In the genomic region with DNA sequence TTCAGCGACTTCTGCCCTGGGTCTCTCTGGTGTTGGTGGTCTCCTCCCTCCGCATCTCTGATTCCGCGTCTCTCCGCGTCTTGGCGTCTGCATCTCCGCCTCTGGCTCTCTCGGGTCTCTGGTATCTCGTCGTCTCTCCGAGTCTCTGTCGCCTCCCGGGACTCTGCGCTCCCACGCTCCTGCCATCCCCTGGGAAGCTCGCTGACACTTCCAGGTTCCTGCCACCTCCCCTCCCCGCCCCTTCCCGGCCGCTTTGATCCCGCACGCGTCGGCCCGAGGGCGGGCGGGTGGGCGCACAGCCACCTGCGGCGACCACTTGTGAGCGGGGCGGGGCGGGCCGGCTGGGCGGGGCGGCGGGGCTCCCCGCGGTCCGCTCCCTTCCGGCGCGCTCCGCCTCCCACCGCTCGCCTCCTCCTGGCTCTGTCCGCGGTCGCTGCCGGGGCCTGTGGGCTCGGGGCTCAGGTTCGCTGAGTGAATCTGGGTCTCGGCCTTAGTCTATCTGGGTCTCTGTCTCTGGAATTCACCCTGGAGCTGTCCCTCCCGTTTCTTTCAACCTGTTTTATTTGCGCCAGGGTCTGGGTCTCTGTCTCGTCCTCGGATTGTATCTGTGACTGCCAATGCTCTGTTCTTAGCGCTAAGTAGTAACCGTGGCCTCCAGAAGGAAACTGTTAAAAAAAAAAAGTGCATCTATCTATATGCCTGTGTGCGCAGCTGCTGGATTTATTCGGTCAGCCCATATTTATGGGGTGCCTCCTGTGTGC, we compare ENCODE assay signal across 2 cellular contexts.
TF ChIP-seq lines count a peak whose summit lies in the region.

No MANE protein-coding gene starts in this region.

TF ChIP-seq in HEK293, 187 proteins besides CTCF, POLR2A, EP300 and RAD21 (continued from another document):
- TF ChIP-seq, protein P1, sequence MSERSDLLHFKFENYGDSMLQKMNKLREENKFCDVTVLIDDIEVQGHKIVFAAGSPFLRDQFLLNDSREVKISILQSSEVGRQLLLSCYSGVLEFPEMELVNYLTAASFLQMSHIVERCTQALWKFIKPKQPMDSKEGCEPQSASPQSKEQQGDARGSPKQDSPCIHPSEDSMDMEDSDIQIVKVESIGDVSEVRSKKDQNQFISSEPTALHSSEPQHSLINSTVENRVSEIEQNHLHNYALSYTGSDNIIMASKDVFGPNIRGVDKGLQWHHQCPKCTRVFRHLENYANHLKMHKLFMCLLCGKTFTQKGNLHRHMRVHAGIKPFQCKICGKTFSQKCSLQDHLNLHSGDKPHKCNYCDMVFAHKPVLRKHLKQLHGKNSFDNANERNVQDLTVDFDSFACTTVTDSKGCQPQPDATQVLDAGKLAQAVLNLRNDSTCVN (tag by site-specific recombination; optimal IDR thresholded peaks at IDR 0.05), result peak; percentile 48
- TF ChIP-seq ZNF341 (tag by site-specific recombination; IDR thresholded peaks at IDR 0.05; ENCODE audit: low read depth), result peak; percentile 96
- TF ChIP-seq ZNF239 (tag by site-specific recombination; IDR thresholded peaks at IDR 0.05), result no peak
- TF ChIP-seq, protein P2, sequence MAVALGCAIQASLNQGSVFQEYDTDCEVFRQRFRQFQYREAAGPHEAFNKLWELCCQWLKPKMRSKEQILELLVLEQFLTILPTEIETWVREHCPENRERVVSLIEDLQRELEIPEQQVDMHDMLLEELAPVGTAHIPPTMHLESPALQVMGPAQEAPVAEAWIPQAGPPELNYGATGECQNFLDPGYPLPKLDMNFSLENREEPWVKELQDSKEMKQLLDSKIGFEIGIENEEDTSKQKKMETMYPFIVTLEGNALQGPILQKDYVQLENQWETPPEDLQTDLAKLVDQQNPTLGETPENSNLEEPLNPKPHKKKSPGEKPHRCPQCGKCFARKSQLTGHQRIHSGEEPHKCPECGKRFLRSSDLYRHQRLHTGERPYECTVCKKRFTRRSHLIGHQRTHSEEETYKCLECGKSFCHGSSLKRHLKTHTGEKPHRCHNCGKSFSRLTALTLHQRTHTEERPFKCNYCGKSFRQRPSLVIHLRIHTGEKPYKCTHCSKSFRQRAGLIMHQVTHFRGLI (tag by site-specific recombination; IDR thresholded peaks at IDR 0.05), result peak; percentile 36; the same call in 1 of the 2 replicates
- TF ChIP-seq ZNF571 (tag by site-specific recombination; IDR thresholded peaks at IDR 0.05), result no peak
- no peak for TF ChIP-seq ZNF214 (tag by site-specific recombination; IDR thresholded peaks at IDR 0.05; ENCODE audit: borderline replicate concordance)
- TF ChIP-seq, protein P3, sequence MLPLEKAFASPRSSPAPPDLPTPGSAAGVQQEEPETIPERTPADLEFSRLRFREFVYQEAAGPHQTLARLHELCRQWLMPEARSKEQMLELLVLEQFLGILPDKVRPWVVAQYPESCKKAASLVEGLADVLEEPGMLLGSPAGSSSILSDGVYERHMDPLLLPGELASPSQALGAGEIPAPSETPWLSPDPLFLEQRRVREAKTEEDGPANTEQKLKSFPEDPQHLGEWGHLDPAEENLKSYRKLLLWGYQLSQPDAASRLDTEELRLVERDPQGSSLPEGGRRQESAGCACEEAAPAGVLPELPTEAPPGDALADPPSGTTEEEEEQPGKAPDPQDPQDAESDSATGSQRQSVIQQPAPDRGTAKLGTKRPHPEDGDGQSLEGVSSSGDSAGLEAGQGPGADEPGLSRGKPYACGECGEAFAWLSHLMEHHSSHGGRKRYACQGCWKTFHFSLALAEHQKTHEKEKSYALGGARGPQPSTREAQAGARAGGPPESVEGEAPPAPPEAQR (tag by site-specific recombination; IDR thresholded peaks at IDR 0.05), result no peak
- TF ChIP-seq ZEB2 (tag by site-specific recombination; IDR thresholded peaks at IDR 0.05), result peak; percentile 42; the same call in 1 of the 2 replicates
- TF ChIP-seq ZNF48 (tag by site-specific recombination; IDR thresholded peaks at IDR 0.05), result peak; percentile 98
- TF ChIP-seq ZNF473 (tag by site-specific recombination; IDR thresholded peaks at IDR 0.05), result no peak
- 0 out of 2 replicates have a peak, but pooled peaks have one; percentile 25 for TF ChIP-seq GLIS2 (tag by site-specific recombination; IDR thresholded peaks at IDR 0.05)
- no peak for TF ChIP-seq ZNF354C (tag by site-specific recombination; IDR thresholded peaks at IDR 0.05; ENCODE audit: borderline replicate concordance, low read depth)
- TF ChIP-seq TCF7L2 (IDR thresholded peaks at IDR 0.05; ENCODE audit: borderline replicate concordance, low read depth, low read length), result peak; percentile 86; the same call in 1 of the 2 replicates
- peak; percentile 70; the same call in 1 of the 2 replicates for TF ChIP-seq GLIS1 (tag by site-specific recombination; IDR thresholded peaks at IDR 0.05)
- TF ChIP-seq KLF1 (tag by site-specific recombination; IDR thresholded peaks at IDR 0.05), result peak; percentile 87
- TF ChIP-seq MEIS1 (CRISPR knock-in tag; IDR thresholded peaks at IDR 0.05; ENCODE audit: borderline replicate concordance), result no peak
- no peak for TF ChIP-seq ZXDB (tag by site-specific recombination; IDR thresholded peaks at IDR 0.05)
- peak; percentile 31; the same call in 1 of the 2 replicates for TF ChIP-seq EGR2 (tag by site-specific recombination; IDR thresholded peaks at IDR 0.05; ENCODE audit: low read depth)

TF ChIP-seq in K562, 482 proteins besides CTCF, POLR2A, EP300 and RAD21 (continued from another document):
- no peak for TF ChIP-seq ELF2 (CRISPR knock-in tag; IDR thresholded peaks at IDR 0.05)
- no peak for TF ChIP-seq KAT8 (IDR thresholded peaks at IDR 0.05; ENCODE audit: low read depth)
- TF ChIP-seq, protein P4, sequence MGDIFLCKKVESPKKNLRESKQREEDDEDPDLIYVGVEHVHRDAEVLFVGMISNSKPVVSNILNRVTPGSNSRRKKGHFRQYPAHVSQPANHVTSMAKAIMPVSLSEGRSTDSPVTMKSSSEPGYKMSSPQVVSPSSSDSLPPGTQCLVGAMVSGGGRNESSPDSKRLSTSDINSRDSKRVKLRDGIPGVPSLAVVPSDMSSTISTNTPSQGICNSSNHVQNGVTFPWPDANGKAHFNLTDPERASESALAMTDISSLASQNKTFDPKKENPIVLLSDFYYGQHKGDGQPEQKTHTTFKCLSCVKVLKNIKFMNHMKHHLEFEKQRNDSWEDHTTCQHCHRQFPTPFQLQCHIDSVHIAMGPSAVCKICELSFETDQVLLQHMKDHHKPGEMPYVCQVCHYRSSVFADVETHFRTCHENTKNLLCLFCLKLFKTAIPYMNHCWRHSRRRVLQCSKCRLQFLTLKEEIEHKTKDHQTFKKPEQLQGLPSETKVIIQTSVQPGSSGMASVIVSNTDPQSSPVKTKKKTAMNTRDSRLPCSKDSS (IDR thresholded peaks at IDR 0.05; ENCODE audit: low read depth, partially characterized antibody), result no peak
- TF ChIP-seq RBFOX2 (IDR thresholded peaks at IDR 0.05; ENCODE audit: low read depth, low read length), result peak; percentile 43; the same call in 1 of the 2 replicates
- TF ChIP-seq HEY1 (CRISPR knock-in tag; IDR thresholded peaks at IDR 0.05; ENCODE audit: borderline replicate concordance), result no peak
- TF ChIP-seq ZNF354B (CRISPR knock-in tag; IDR thresholded peaks at IDR 0.05), result no peak
- TF ChIP-seq, protein P5, sequence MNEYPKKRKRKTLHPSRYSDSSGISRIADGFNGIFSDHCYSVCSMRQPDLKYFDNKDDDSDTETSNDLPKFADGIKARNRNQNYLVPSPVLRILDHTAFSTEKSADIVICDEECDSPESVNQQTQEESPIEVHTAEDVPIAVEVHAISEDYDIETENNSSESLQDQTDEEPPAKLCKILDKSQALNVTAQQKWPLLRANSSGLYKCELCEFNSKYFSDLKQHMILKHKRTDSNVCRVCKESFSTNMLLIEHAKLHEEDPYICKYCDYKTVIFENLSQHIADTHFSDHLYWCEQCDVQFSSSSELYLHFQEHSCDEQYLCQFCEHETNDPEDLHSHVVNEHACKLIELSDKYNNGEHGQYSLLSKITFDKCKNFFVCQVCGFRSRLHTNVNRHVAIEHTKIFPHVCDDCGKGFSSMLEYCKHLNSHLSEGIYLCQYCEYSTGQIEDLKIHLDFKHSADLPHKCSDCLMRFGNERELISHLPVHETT (CRISPR knock-in tag; conservative IDR thresholded peaks at IDR 0.05 in 1 of 2, IDR thresholded peaks at IDR 0.05 in 1 of 2), result peak in 1 of 2 experiments; percentile 45; a peak in 1 of 4 replicates
- TF ChIP-seq, protein P6, sequence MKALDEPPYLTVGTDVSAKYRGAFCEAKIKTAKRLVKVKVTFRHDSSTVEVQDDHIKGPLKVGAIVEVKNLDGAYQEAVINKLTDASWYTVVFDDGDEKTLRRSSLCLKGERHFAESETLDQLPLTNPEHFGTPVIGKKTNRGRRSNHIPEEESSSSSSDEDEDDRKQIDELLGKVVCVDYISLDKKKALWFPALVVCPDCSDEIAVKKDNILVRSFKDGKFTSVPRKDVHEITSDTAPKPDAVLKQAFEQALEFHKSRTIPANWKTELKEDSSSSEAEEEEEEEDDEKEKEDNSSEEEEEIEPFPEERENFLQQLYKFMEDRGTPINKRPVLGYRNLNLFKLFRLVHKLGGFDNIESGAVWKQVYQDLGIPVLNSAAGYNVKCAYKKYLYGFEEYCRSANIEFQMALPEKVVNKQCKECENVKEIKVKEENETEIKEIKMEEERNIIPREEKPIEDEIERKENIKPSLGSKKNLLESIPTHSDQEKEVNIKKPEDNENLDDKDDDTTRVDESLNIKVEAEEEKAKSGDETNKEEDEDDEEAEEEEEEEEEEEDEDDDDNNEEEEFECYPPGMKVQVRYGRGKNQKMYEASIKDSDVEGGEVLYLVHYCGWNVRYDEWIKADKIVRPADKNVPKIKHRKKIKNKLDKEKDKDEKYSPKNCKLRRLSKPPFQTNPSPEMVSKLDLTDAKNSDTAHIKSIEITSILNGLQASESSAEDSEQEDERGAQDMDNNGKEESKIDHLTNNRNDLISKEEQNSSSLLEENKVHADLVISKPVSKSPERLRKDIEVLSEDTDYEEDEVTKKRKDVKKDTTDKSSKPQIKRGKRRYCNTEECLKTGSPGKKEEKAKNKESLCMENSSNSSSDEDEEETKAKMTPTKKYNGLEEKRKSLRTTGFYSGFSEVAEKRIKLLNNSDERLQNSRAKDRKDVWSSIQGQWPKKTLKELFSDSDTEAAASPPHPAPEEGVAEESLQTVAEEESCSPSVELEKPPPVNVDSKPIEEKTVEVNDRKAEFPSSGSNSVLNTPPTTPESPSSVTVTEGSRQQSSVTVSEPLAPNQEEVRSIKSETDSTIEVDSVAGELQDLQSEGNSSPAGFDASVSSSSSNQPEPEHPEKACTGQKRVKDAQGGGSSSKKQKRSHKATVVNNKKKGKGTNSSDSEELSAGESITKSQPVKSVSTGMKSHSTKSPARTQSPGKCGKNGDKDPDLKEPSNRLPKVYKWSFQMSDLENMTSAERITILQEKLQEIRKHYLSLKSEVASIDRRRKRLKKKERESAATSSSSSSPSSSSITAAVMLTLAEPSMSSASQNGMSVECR (CRISPR knock-in tag; IDR thresholded peaks at IDR 0.05), result peak; percentile 39; the same call in 1 of the 2 replicates
- TF ChIP-seq ZFX (CRISPR knock-in tag; IDR thresholded peaks at IDR 0.05), result peak; percentile 32; the same call in 1 of the 2 replicates
- TF ChIP-seq KDM1A (IDR thresholded peaks at IDR 0.05), result 0 out of 4 replicates have a peak, but pooled peaks of 1 of the 2 experiments have one; percentile 7
- TF ChIP-seq, protein P2 (CRISPR knock-in tag; IDR thresholded peaks at IDR 0.05), result no peak
- 0 out of 4 replicates have a peak, but pooled peaks of 1 of the 2 experiments have one; percentile 33 for TF ChIP-seq MAZ (CRISPR knock-in tag; conservative IDR thresholded peaks at IDR 0.05 in 1 of 2, IDR thresholded peaks at IDR 0.05 in 1 of 2)
- TF ChIP-seq, protein P7, sequence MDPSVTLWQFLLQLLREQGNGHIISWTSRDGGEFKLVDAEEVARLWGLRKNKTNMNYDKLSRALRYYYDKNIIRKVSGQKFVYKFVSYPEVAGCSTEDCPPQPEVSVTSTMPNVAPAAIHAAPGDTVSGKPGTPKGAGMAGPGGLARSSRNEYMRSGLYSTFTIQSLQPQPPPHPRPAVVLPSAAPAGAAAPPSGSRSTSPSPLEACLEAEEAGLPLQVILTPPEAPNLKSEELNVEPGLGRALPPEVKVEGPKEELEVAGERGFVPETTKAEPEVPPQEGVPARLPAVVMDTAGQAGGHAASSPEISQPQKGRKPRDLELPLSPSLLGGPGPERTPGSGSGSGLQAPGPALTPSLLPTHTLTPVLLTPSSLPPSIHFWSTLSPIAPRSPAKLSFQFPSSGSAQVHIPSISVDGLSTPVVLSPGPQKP (CRISPR knock-in tag; IDR thresholded peaks at IDR 0.05), result no peak
- peak; percentile 69 for TF ChIP-seq ZNF384 (IDR thresholded peaks at IDR 0.05; ENCODE audit: low read depth, low read length)
- TF ChIP-seq RUNX1 (IDR thresholded peaks at IDR 0.05; ENCODE audit: low read depth), result no peak
- peak; percentile 40; the same call in 1 of the 2 replicates for TF ChIP-seq ZBTB7A (IDR thresholded peaks at IDR 0.05; ENCODE audit: borderline replicate concordance, control insufficient read depth, low read depth, low read length)
- peak; percentile 16 for TF ChIP-seq TBP (optimal IDR thresholded peaks at IDR 0.05; ENCODE audit: low read depth, low read length)
- TF ChIP-seq DNMT1 (IDR thresholded peaks at IDR 0.05), result no peak
- TF ChIP-seq, protein P8, sequence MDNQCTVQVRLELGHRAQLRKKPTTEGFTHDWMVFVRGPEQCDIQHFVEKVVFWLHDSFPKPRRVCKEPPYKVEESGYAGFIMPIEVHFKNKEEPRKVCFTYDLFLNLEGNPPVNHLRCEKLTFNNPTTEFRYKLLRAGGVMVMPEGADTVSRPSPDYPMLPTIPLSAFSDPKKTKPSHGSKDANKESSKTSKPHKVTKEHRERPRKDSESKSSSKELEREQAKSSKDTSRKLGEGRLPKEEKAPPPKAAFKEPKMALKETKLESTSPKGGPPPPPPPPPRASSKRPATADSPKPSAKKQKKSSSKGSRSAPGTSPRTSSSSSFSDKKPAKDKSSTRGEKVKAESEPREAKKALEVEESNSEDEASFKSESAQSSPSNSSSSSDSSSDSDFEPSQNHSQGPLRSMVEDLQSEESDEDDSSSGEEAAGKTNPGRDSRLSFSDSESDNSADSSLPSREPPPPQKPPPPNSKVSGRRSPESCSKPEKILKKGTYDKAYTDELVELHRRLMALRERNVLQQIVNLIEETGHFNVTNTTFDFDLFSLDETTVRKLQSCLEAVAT (IDR thresholded peaks at IDR 0.05), result peak in 1 of 2 experiments; percentile 78; a peak in 2 of 4 replicates
- peak; percentile 33; the same call in 1 of the 2 replicates for TF ChIP-seq CXXC5 (CRISPR knock-in tag; IDR thresholded peaks at IDR 0.05)
- peak; percentile 67 to 73 for TF ChIP-seq NRF1 (conservative IDR thresholded peaks at IDR 0.05 in 1 of 2, IDR thresholded peaks at IDR 0.05 in 1 of 2)
- TF ChIP-seq SRF (CRISPR knock-in tag; IDR thresholded peaks at IDR 0.05), result no peak
- TF ChIP-seq POLR2G (IDR thresholded peaks at IDR 0.05; ENCODE audit: low read depth, low read length), result peak; percentile 57
